10 cellular contexts compared by ENCODE assay signal in genomic region chr1:168343566-168343965, GRCh38.
DNase-seq lines count a peak whose midpoint lies in the region; ATAC-seq and TF ChIP-seq lines count a peak whose summit lies in the region.
"Had no signal": no experiment of that assay in that cellular context is flagged by ENCODE, and none has a peak within 500 bp of the region (broad histone marks: within the 10 kb centered on the region; RNA-seq: fewer than 3 reads in every experiment).

No MANE protein-coding gene starts in this region.

- H3K27ac ChIP-seq in DND-41 (ENCODE audit: low read length) (no peak overlapping the region), Karpas-422 (ENCODE audit: low read length) (no peak overlapping the region)

- DNase-seq in DND-41: no peak
- DNase-seq in Karpas-422: peak; percentile 46
- no peak for DNase-seq in choroid plexus epithelial cell (ENCODE audit: low read depth)
- DNase-seq in naive thymus-derived CD8-positive, alpha-beta T cell: no peak
- no peak for DNase-seq in NCI-H1105 treated with DMSO at 0.1 percent for 48 hours (lab: John Stamatoyannopoulos, UW)
- DNase-seq in NCI-H526 treated with DMSO at 0.1 percent for 48 hours (lab: John Stamatoyannopoulos, UW): no peak
- DNase-seq in GOT3 (lab: John Stamatoyannopoulos, UW): no peak
- DNase-seq: cortex of kidney, NCI-H2107 had no signal

- H3K9ac ChIP-seq in DND-41 (ENCODE audit: low read depth, low read length) (no peak overlapping the region), Karpas-422 (ENCODE audit: low read length) (no peak overlapping the region)

- H3K36me3 ChIP-seq in DND-41 (ENCODE audit: insufficient read depth, low read length): no peaks in the 10 kb centered on the region
- H3K36me3 ChIP-seq in Karpas-422 (ENCODE audit: insufficient read depth, low read length): no peaks in the 10 kb centered on the region

- no peaks in the 10 kb centered on the region for H3K27me3 ChIP-seq in DND-41 (ENCODE audit: insufficient read depth, low read length, poor library complexity)
- H3K27me3 ChIP-seq in Karpas-422 (ENCODE audit: low read length): no peaks in the 10 kb centered on the region

- H3K4me1 ChIP-seq in DND-41 (ENCODE audit: insufficient read depth, low read length) (peaks cover 21% of the 10 kb centered on the region), Karpas-422 (ENCODE audit: low read length) (no peaks in the 10 kb centered on the region)

- H3K27ac Mint-ChIP-seq in naive thymus-derived CD8-positive, alpha-beta T cell: peak overlapping the region; percentile 50 to 91 (median 86)

- H2AFZ ChIP-seq in DND-41 (ENCODE audit: low read depth, low read length) (0 out of 2 replicates have a peak overlapping the region, but pooled peaks have one; percentile 17), Karpas-422 (ENCODE audit: low read length) (no peak overlapping the region)

- ATAC-seq in DND-41 (ENCODE audit: insufficient read depth, low read depth) (no peak), GM18511 (IDR thresholded peaks at IDR 0.05; ENCODE audit: unreplicated experiment) (no peak)
- no peak for ATAC-seq in naive thymus-derived CD8-positive, alpha-beta T cell

- no peak overlapping the region for H3K4me2 ChIP-seq in DND-41 (ENCODE audit: insufficient read depth, low read length)
- no peak overlapping the region for H3K4me2 ChIP-seq in Karpas-422 (ENCODE audit: low read depth, low read length, poor library complexity, severe bottlenecking)

- POLR2A ChIA-PET in naive thymus-derived CD8-positive, alpha-beta T cell (lab: Charles Lee): interaction anchor here (0.5 to 1.5 kb wide), 5 partner anchors 14 to 1025 kb away, joined by 3 to 6 read pairs (median 4); partner anchors contain the start of gene BLZF1

- H3K79me2 ChIP-seq in DND-41 (ENCODE audit: insufficient read depth, low read length): no peaks in the 10 kb centered on the region
- H3K79me2 ChIP-seq in Karpas-422 (ENCODE audit: low read length): no peaks in the 10 kb centered on the region

- no peaks in the 10 kb centered on the region for H3K9me3 Mint-ChIP-seq in naive thymus-derived CD8-positive, alpha-beta T cell

- no peaks in the 10 kb centered on the region for H3K9me2 ChIP-seq in Karpas-422 (replicated peaks; ENCODE audit: insufficient read depth, low read length)

- H4K20me1 ChIP-seq in DND-41 (ENCODE audit: insufficient read depth, low read length) (no peaks in the 10 kb centered on the region), Karpas-422 (ENCODE audit: insufficient read depth, low read depth, low read length) (no peaks in the 10 kb centered on the region)

- TF ChIP-seq CTCF in DND-41 (IDR thresholded peaks at IDR 0.05; ENCODE audit: borderline replicate concordance, extremely low read depth, low read length, poor library complexity, severe bottlenecking) (peak; percentile 44), choroid plexus epithelial cell (conservative IDR thresholded peaks at IDR 0.05; ENCODE audit: low read depth, low read length) (peak; percentile 47)

- H3K4me3 Mint-ChIP-seq in naive thymus-derived CD8-positive, alpha-beta T cell: peak overlapping the region in 2 of 10 donors; percentile 15 to 31

- H3K9me3 ChIP-seq in DND-41 (ENCODE audit: insufficient read depth, low read length, severe bottlenecking): no peaks in the 10 kb centered on the region
- H3K9me3 ChIP-seq in Karpas-422 (ENCODE audit: low read length): no peaks in the 10 kb centered on the region

- H3K36me3 Mint-ChIP-seq in naive thymus-derived CD8-positive, alpha-beta T cell: peaks cover 0 to 5% (median 0%) of the 10 kb centered on the region in 3 donors

- no peaks in the 10 kb centered on the region for H3K27me3 Mint-ChIP-seq in naive thymus-derived CD8-positive, alpha-beta T cell

- H3K4me1 Mint-ChIP-seq in naive thymus-derived CD8-positive, alpha-beta T cell: peaks cover 9 to 51% (median 27%) of the 10 kb centered on the region in 4 donors

- H3K4me3 ChIP-seq in DND-41 (ENCODE audit: low read depth in 1 of 2, low read length in 2 of 2) (no peak overlapping the region), Karpas-422 (ENCODE audit: low read length) (no peak overlapping the region), choroid plexus epithelial cell (ENCODE audit: low read depth, low read length) (no peak overlapping the region)
